8 cellular contexts compared by ENCODE assay signal in the genomic region with DNA sequence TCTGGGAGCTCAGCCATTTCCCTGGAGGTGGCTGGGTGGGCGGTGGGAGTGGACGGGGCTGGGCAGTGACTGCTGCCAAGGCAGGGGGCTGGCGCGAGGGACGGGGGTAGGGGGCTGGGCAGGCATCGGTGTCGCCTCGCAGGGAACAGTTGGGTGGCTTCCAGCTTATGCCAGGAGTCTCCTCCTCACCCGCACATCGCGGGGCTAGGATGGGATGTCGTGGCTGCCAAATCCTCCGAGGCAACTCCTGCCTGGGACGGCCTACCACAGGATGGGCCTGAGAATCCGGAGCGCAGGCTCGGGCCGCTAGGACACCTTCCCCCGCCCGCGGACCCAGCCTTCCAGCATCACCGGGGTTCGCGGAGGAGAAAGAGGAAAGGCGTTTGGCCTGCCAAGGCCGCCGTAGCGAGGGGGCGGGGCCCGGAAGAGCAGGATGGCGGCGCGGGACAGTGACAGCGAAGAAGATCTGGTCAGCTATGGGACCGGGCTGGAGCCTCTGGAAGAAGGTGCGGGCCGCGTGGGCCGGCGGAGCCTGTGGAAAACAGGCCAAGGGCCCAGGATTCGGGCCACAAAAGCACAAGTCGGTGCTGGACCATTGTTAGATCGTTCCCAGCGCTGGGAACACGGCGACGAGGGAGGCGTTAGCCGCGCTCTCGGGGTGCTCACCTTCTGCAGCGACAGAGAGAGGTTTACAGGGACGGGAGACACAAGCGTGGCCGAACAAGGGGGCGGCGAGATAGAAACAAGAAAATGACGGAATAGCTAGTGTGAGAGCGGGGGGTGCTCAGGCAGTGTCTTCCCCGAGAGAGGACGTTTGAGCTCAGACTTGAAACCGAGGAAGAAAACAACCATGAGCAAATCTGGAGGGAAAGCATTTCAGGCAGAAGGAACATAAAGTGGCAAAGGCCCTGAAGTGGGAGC. TPM values are rescaled to one million over a fixed set of nuclear protein-coding genes. Genes with fewer than 3 reads are reported as not detected.
A peak's percentile ranks its signal among the peaks of the same experiment; 100 is the strongest.
DNase-seq lines count a peak whose midpoint lies in the region; ATAC-seq, FAIRE-seq and TF ChIP-seq lines count a peak whose summit lies in the region.

A gene with protein sequence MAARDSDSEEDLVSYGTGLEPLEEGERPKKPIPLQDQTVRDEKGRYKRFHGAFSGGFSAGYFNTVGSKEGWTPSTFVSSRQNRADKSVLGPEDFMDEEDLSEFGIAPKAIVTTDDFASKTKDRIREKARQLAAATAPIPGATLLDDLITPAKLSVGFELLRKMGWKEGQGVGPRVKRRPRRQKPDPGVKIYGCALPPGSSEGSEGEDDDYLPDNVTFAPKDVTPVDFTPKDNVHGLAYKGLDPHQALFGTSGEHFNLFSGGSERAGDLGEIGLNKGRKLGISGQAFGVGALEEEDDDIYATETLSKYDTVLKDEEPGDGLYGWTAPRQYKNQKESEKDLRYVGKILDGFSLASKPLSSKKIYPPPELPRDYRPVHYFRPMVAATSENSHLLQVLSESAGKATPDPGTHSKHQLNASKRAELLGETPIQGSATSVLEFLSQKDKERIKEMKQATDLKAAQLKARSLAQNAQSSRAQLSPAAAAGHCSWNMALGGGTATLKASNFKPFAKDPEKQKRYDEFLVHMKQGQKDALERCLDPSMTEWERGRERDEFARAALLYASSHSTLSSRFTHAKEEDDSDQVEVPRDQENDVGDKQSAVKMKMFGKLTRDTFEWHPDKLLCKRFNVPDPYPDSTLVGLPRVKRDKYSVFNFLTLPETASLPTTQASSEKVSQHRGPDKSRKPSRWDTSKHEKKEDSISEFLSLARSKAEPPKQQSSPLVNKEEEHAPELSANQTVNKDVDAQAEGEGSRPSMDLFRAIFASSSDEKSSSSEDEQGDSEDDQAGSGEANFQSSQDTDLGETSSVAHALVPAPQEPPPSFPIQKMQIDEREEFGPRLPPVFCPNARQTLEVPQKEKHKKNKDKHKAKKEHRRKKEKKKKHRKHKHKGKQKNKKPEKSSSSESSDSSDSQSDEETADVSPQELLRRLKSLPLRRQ (plus strand): TSS at position 421 of the 921 bp plus-strand sequence. CDS start 13 bp downstream, at position 434.

- TF ChIP-seq CTCF in HFF-Myc (IDR thresholded peaks at IDR 0.05; ENCODE audit: low read depth, low read length, missing control alignments) = no peak
- no peak for TF ChIP-seq CTCF in NB4 (IDR thresholded peaks at IDR 0.05; ENCODE audit: low read depth, low read length)
- TF ChIP-seq CTCF in SU-DHL-6 (IDR thresholded peaks at IDR 0.05; ENCODE audit: insufficient read depth, low read length, poor library complexity, severe bottlenecking) = no peak
- no peak for TF ChIP-seq CTCF in pancreas (IDR thresholded peaks at IDR 0.05)
- TF ChIP-seq CTCF in thyroid gland (IDR thresholded peaks at IDR 0.05) = peak in 1 of 6 experiments; percentile 28

- H3F3A ChIP-seq in SU-DHL-6 (ENCODE audit: insufficient read depth) = no peaks in the 10 kb centered on the region

- peak; percentile 96 for ATAC-seq in Right ventricle myocardium inferior
- ATAC-seq in pancreas = peak; percentile 97 to 99 (median 98)

- H3K27ac Mint-ChIP-seq in activated naive CD8-positive, alpha-beta T cell treated with anti-CD3 and anti-CD28 coated beads for 36 hours = peak within 1 kb of the TSS; percentile 91

- peak; percentile 71 for TF ChIP-seq POLR2A in NB4 (IDR thresholded peaks at IDR 0.05; ENCODE audit: extremely low read depth, insufficient read length)
- peak in 1 of 2 donors; percentile 46 for TF ChIP-seq POLR2A in thyroid gland (IDR thresholded peaks at IDR 0.05)

- peaks cover 2% of the 10 kb centered on the region for H3K27me3 Mint-ChIP-seq in activated naive CD8-positive, alpha-beta T cell treated with anti-CD3 and anti-CD28 coated beads for 36 hours

- intact Hi-C loops in Right ventricle myocardium inferior (cut with DNase I) = loop anchor here (5.0 kb wide), 1 partner anchor 109 kb away; a partner anchor contains a TSS
- intact Hi-C loops in pancreas (cut with DNase I) = no loop called here
- intact Hi-C loops in thyroid gland (cut with DNase I) = loop anchor here (5.0 kb wide), 1 partner anchor 104 kb away; no protein-coding TSS in a partner anchor

- H3K27ac ChIP-seq in SU-DHL-6 (ENCODE audit: low read depth, low read length) (peak within 1 kb of the TSS; percentile 32), pancreas (peak within 1 kb of the TSS in 3 of 4 donors; percentile 17 to 71 (median 50)), thyroid gland (peak within 1 kb of the TSS in 2 of 3 donors; percentile 46 to 59)

- WGBS in pancreas, 2 donors = 1% methylated on average over 54 to 62 of the region's 62 CpGs
- WGBS in thyroid gland, 2 donors = 0% methylated on average over 33 to 50 of the region's 62 CpGs

- peaks cover 4% of the 10 kb centered on the region for H3K36me3 Mint-ChIP-seq in activated naive CD8-positive, alpha-beta T cell treated with anti-CD3 and anti-CD28 coated beads for 36 hours

- H3K36me3 ChIP-seq in SU-DHL-6 (ENCODE audit: low read length) (no peaks in the 10 kb centered on the region), pancreas (no peaks in the 10 kb centered on the region), thyroid gland (no peaks in the 10 kb centered on the region)

- peaks cover 0 to 8% (median 7%) of the 10 kb centered on the region in 3 donors for H3K4me1 ChIP-seq in pancreas
- peaks cover 9 to 10% of the 10 kb centered on the region in 2 donors for H3K4me1 ChIP-seq in thyroid gland

- peak within 1 kb of the TSS; percentile 92 for H3K4me2 ChIP-seq in SU-DHL-6 (ENCODE audit: low read depth, low read length, poor library complexity, severe bottlenecking)

- no peaks in the 10 kb centered on the region for H4K20me1 ChIP-seq in SU-DHL-6 (ENCODE audit: low read depth, low read length)

- no peaks in the 10 kb centered on the region for H3K27me3 ChIP-seq in SU-DHL-6 (ENCODE audit: low read length)
- no peaks in the 10 kb centered on the region for H3K27me3 ChIP-seq in pancreas
- no peaks in the 10 kb centered on the region for H3K27me3 ChIP-seq in thyroid gland

- H3K4me3 ChIP-seq in HFF-Myc (replicated peaks; ENCODE audit: low read depth, low read length) (peak within 1 kb of the TSS; percentile 100), NB4 (ENCODE audit: low read depth, low read length) (peak within 1 kb of the TSS; percentile 88), SU-DHL-6 (ENCODE audit: insufficient read depth, low read length, poor library complexity, severe bottlenecking) (peak within 1 kb of the TSS; percentile 86), pancreas (peak within 1 kb of the TSS; percentile 90 to 97 (median 96)), thyroid gland (replicated peaks in 1 of 3) (peak within 1 kb of the TSS; percentile 76 to 80 (median 78))

- H3K4me3 Mint-ChIP-seq in activated naive CD8-positive, alpha-beta T cell treated with anti-CD3 and anti-CD28 coated beads for 36 hours = peak within 1 kb of the TSS; percentile 97

- peak within 1 kb of the TSS; percentile 90 for H2AFZ ChIP-seq in SU-DHL-6 (ENCODE audit: low read depth, low read length, severe bottlenecking)

- no peaks in the 10 kb centered on the region for H3K9me3 Mint-ChIP-seq in activated naive CD8-positive, alpha-beta T cell treated with anti-CD3 and anti-CD28 coated beads for 36 hours

- H3K9ac ChIP-seq in SU-DHL-6 (ENCODE audit: low read length) = peak within 1 kb of the TSS; percentile 92

- peaks cover 19% of the 10 kb centered on the region for H3K79me2 ChIP-seq in SU-DHL-6 (ENCODE audit: insufficient read depth, low read length)

- FAIRE-seq in pancreas (lab: Jason Lieb, UNC) = no peak

- DNase-seq in GM04504 (ENCODE audit: low read depth) (peak; percentile 55), HFF-Myc (ENCODE audit: extremely low read depth, low read depth) (peak; percentile 33), NB4 (ENCODE audit: low read depth) (peak; percentile 81), Right ventricle myocardium inferior (ENCODE audit: missing footprints) (peak; percentile 96), pancreas (peak; percentile 74 to 94 (median 84)), thyroid gland (peak; percentile 90 to 91)
- peak; percentile 91 for DNase-seq in activated naive CD8-positive, alpha-beta T cell treated with anti-CD3 and anti-CD28 coated beads for 36 hours

- H3K9me2 ChIP-seq in SU-DHL-6 (replicated peaks; ENCODE audit: insufficient read depth, low read length) = no peaks in the 10 kb centered on the region

- H3K4me1 Mint-ChIP-seq in activated naive CD8-positive, alpha-beta T cell treated with anti-CD3 and anti-CD28 coated beads for 36 hours = peaks cover 29% of the 10 kb centered on the region

- H3K9me3 ChIP-seq in SU-DHL-6 (ENCODE audit: insufficient read depth, low read length) (no peaks in the 10 kb centered on the region), pancreas (no peaks in the 10 kb centered on the region), thyroid gland (no peaks in the 10 kb centered on the region)

RNA-seq across cellular contexts. Expression of the gene that starts here (rescaled TPM):
- total RNA-seq in activated naive CD8-positive, alpha-beta T cell treated with anti-CD3 and anti-CD28 coated beads for 36 hours = 10 to 100 TPM; 10.6 to 11.8 TPM
- total RNA-seq in Right ventricle myocardium inferior (6.5 TPM), pancreas (1 to 10 TPM; 3.0 to 5.6 (median 3.6) TPM), thyroid gland (10 to 100 TPM in 2 of 4 donors, 1 to 10 TPM in 2; 9.1 to 11.6 (median 10.0) TPM)
- 1 to 10 TPM; 4.3 to 6.1 TPM for polyA plus RNA-seq in pancreas

Comparison
In these comparisons a context has a peak if more than half of its experiments do, and no peak if none do; other contexts are left out.
1. Peak in every context shown above with its lines: DNase-seq, ATAC-seq, H3K4me3 ChIP-seq and H3K27ac ChIP-seq.
2. DNase-seq: peak in every context shown above with its lines; median percentile 96 in Right ventricle myocardium inferior; 91 in activated naive CD8-positive, alpha-beta T cell treated with anti-CD3 and anti-CD28 coated beads for 36 hours; 90 in thyroid gland; 84 in pancreas; 81 in NB4; 55 in GM04504; 33 in HFF-Myc.
3. intact Hi-C loops: an anchor here in Right ventricle myocardium inferior (5.0 kb wide) and thyroid gland (5.0 kb wide); none called in pancreas.